In the genomic region with DNA sequence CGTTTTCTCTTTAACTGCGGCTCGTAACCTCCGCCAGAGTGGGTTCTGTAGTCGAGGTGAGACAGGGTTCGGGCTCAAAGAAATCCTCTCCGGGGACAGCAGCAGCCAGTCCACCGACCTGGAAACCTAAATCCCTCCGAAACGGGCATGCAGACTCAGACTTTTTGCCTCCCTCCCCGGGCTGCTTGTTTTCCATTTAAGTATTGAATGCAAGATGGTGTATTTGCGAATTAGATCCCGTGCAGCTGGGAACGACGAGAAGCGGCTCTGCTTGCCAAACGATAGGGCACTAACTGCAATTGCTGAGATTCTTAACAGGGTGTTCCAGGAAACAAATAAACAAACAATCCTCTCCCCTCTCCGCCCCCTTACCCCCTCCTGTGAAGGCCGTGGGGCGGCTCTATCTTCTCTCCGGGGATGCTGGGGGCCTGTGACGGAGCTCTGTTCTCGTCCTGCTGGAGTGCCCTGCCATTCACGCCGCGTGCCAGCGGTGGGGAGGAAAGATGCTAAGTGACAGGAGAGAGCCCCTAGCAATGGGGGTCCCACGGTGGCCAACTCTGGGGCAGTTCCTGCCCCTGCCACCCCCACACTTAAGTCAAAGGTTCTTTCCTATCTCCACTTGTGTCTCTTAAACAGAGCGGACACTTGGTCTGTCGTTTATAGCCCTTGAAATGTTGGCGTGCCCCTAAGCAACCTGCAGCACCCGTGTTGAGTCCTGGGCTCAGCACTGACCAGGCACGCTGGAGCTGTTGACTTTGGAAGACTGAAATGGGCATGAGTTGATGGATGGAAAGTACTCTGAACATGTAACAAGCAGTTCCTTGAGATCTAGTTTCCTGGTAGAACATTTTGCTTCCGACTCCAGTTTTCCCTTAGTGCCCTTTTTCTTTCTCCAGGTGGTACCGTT, we compare ENCODE assay signal across 8 cellular contexts. TPM values are rescaled to one million over a fixed set of nuclear protein-coding genes. Genes with fewer than 3 reads are reported as not detected.
DNase-seq lines count a peak whose midpoint lies in the region; TF ChIP-seq lines count a peak whose summit lies in the region.

No MANE protein-coding gene starts in this region.

- POLR2A ChIA-PET in AG04450 (lab: Yijun Ruan, JAX): no interaction called here
- POLR2A ChIA-PET in activated CD4-positive, alpha-beta memory T cell treated with anti-CD3 and anti-CD28 coated beads, Interleukin-2, amount 10 ng/mL, durations not matched to agents 7 days and 5 days (lab: Charles Lee): interaction anchor here (1.4 to 1.5 kb wide), 2 partner anchors 457 to 673 kb away, joined by 4 to 5 read pairs; partner anchors contain the start of genes EIF4A2 and TBCCD1
- POLR2A ChIA-PET in GM10248 (lab: Yijun Ruan, JAX): interaction anchor here (1.6 kb wide), 1 partner anchor 460 kb away, joined by 3 read pairs; the partner anchor contains the start of gene DNAJB11

- peaks cover 33% of the 10 kb centered on the region for H3K79me2 ChIP-seq in GM23248 (ENCODE audit: insufficient read depth)

- H4K20me1 ChIP-seq in GM23248 (ENCODE audit: insufficient read depth): no peaks in the 10 kb centered on the region

- CTCF ChIA-PET in AG04450 (lab: Charles Lee) (interaction anchor here (0.5 to 1.9 kb wide), 4 partner anchors 163 to 507 kb away, joined by 3 to 12 read pairs (median 6); no protein-coding TSS in a partner anchor), GM10248 (lab: Yijun Ruan, JAX) (interaction anchor here (0.8 to 2.1 kb wide), 6 partner anchors 17 to 430 kb away, joined by 3 to 6 read pairs (median 4); no protein-coding TSS in a partner anchor)
- CTCF ChIA-PET in activated CD4-positive, alpha-beta memory T cell treated with anti-CD3 and anti-CD28 coated beads, Interleukin-2, amount 10 ng/mL, durations not matched to agents 7 days and 5 days (lab: Charles Lee): interaction anchor here (1.1 to 1.5 kb wide), 2 partner anchors 150 to 167 kb away, joined by 3 to 4 read pairs; no protein-coding TSS in a partner anchor

- H2AFZ ChIP-seq in GM23248: peak overlapping the region; percentile 98

- peaks cover 3% of the 10 kb centered on the region; the same call in 1 of the 2 replicates for H3K9me3 ChIP-seq in AG04450 (ENCODE audit: control insufficient read depth, insufficient read depth, low read length)
- no peaks in the 10 kb centered on the region for H3K9me3 ChIP-seq in GM23248 (ENCODE audit: low read depth)
- H3K9me3 ChIP-seq in prostate gland: no peaks in the 10 kb centered on the region

- H3K27me3 ChIP-seq in AG04450 (ENCODE audit: control insufficient read depth, insufficient read depth, low read length) (peaks cover 13% of the 10 kb centered on the region), GM23248 (replicated peaks; ENCODE audit: insufficient read depth) (peaks cover 18% of the 10 kb centered on the region; the same call in 1 of the 2 replicates), prostate gland (replicated peaks; ENCODE audit: insufficient read depth) (no peaks in the 10 kb centered on the region)

- 10 to 11% methylated on average over 34 to 35 of the region's 35 CpGs for WGBS in GM23248 (ENCODE audit: low coverage in 1 of 2, low lambda C conversion rate in 2 of 2, missing lambda C conversion rate in 2 of 2), 2 experiments
- 9% methylated on average over 35 of the region's 35 CpGs for WGBS in prostate gland

- intact Hi-C loops in prostate gland (cut with DNase I): loop anchor here (5.0 kb wide), 2 partner anchors 107 to 173 kb away; partner anchors contain the start of gene TRA2B

- H3F3A ChIP-seq in GM23248 (ENCODE audit: insufficient read depth): peaks cover 28% of the 10 kb centered on the region; the same call in 1 of the 2 replicates

- in situ Hi-C loops in GM23248 (cut with MboI): no loop called here

- peak overlapping the region; percentile 99 for H3K4me2 ChIP-seq in GM23248 (ENCODE audit: unreplicated experiment)

- no peak for TF ChIP-seq POLR2A in prostate gland (IDR thresholded peaks at IDR 0.05)

- H3K27ac ChIP-seq in AG04450 (ENCODE audit: low read depth, low read length): peak overlapping the region; percentile 90
- H3K27ac ChIP-seq in GM23248: peak overlapping the region; percentile 87
- peak overlapping the region; percentile 62 to 81 for H3K27ac ChIP-seq in prostate gland

- H3K27ac Mint-ChIP-seq in activated CD4-positive, alpha-beta memory T cell treated with anti-CD3 and anti-CD28 coated beads, Interleukin-2, amount 10 ng/mL, durations not matched to agents 7 days and 5 days: no peak overlapping the region

- DNase-seq in AG04450 (ENCODE audit: low read depth, low spot score): no peak
- DNase-seq in GM23248: peak; percentile 58
- DNase-seq in activated CD4-positive, alpha-beta memory T cell treated with anti-CD3 and anti-CD28 coated beads, Interleukin-2, amount 10 ng/mL, durations not matched to agents 7 days and 5 days: no peak
- DNase-seq in foreskin melanocyte: peak; percentile 34
- no peak for DNase-seq in prostate gland (ENCODE audit: low spot score)
- no peak for DNase-seq in NCI-H1092 (lab: John Stamatoyannopoulos, UW)
- DNase-seq in GM10248 (ENCODE audit: extremely low spot score): no peak
- DNase-seq in NCI-H1930 (lab: John Stamatoyannopoulos, UW): no peak

- H3K9me2 ChIP-seq in GM23248 (ENCODE audit: insufficient read depth): no peaks in the 10 kb centered on the region

- H3K27me3 Mint-ChIP-seq in activated CD4-positive, alpha-beta memory T cell treated with anti-CD3 and anti-CD28 coated beads, Interleukin-2, amount 10 ng/mL, durations not matched to agents 7 days and 5 days: peaks cover 83% of the 10 kb centered on the region

- TF ChIP-seq CTCF in AG04450 (IDR thresholded peaks at IDR 0.05; ENCODE audit: low read depth, low read length) (no peak), prostate gland (IDR thresholded peaks at IDR 0.05) (no peak), GM10248 (IDR thresholded peaks at IDR 0.05; ENCODE audit: control extremely low read depth, extremely low read depth, low read depth, missing control alignments) (no peak)

- H3K9ac ChIP-seq in GM23248: peak overlapping the region; percentile 83

- H3K9me3 Mint-ChIP-seq in activated CD4-positive, alpha-beta memory T cell treated with anti-CD3 and anti-CD28 coated beads, Interleukin-2, amount 10 ng/mL, durations not matched to agents 7 days and 5 days: no peaks in the 10 kb centered on the region

- H3K4me3 Mint-ChIP-seq in activated CD4-positive, alpha-beta memory T cell treated with anti-CD3 and anti-CD28 coated beads, Interleukin-2, amount 10 ng/mL, durations not matched to agents 7 days and 5 days: peak overlapping the region; percentile 77

- H3K4me1 ChIP-seq in GM23248 (ENCODE audit: insufficient read depth) (peaks cover 25% of the 10 kb centered on the region), prostate gland (replicated peaks) (no peaks in the 10 kb centered on the region)

- H3K4me3 ChIP-seq in AG04450 (ENCODE audit: low read depth, low read length) (peak overlapping the region; percentile 61), GM23248 (peak overlapping the region; percentile 85), prostate gland (peak overlapping the region; percentile 37 to 58)

- H3K36me3 Mint-ChIP-seq in activated CD4-positive, alpha-beta memory T cell treated with anti-CD3 and anti-CD28 coated beads, Interleukin-2, amount 10 ng/mL, durations not matched to agents 7 days and 5 days (ENCODE audit: low read depth): peaks cover 2% of the 10 kb centered on the region

- H3K36me3 ChIP-seq in GM23248 (ENCODE audit: low read depth): no peaks in the 10 kb centered on the region
- no peaks in the 10 kb centered on the region for H3K36me3 ChIP-seq in prostate gland

- H3K4me1 Mint-ChIP-seq in activated CD4-positive, alpha-beta memory T cell treated with anti-CD3 and anti-CD28 coated beads, Interleukin-2, amount 10 ng/mL, durations not matched to agents 7 days and 5 days: peaks cover 38% of the 10 kb centered on the region

RNA-seq across cellular contexts. Expression of gene ETV5, which starts 1.3 kb away (rescaled TPM):
- 28.6 and 33.7 TPM in 2 replicates for polyA plus RNA-seq in AG04450 (2011; rRNA removed)
- 53.2 and 69.5 TPM in 2 replicates for polyA minus RNA-seq in AG04450 (2011; rRNA and poly(A)+ RNA removed)
- 35.9 and 44.0 TPM in 2 replicates for total RNA-seq in GM23248 (2014; rRNA removed; shearing (Covaris generic))
- polyA plus RNA-seq in GM23248 (2016; fragmentation: Nextera tagmentation; extraction: Ambion mirVana): 44.6 and 47.5 TPM in 2 replicates
- 1 to 10 TPM; 2.5 to 3.3 TPM for total RNA-seq in activated CD4-positive, alpha-beta memory T cell treated with anti-CD3 and anti-CD28 coated beads, Interleukin-2, amount 10 ng/mL, durations not matched to agents 7 days and 5 days
- 10 to 100 TPM; 16.5 to 17.6 TPM for total RNA-seq in prostate gland

Comparison
In these comparisons a context has a peak if more than half of its experiments do, and no peak if none do; other contexts are left out.
1. DNase-seq: peak in GM23248 (single experiment) and foreskin melanocyte (single experiment); none in AG04450 (single experiment), activated CD4-positive, alpha-beta memory T cell treated with anti-CD3 and anti-CD28 coated beads, Interleukin-2, amount 10 ng/mL, durations not matched to agents 7 days and 5 days (single experiment), prostate gland (single experiment), NCI-H1092 (single experiment), GM10248 (single experiment) and NCI-H1930 (0 of 2).
2. Peak in every context shown above with its lines, with median percentiles within 50 percentile points of each other: H3K27ac ChIP-seq and H3K4me3 ChIP-seq.